In the genomic region with DNA sequence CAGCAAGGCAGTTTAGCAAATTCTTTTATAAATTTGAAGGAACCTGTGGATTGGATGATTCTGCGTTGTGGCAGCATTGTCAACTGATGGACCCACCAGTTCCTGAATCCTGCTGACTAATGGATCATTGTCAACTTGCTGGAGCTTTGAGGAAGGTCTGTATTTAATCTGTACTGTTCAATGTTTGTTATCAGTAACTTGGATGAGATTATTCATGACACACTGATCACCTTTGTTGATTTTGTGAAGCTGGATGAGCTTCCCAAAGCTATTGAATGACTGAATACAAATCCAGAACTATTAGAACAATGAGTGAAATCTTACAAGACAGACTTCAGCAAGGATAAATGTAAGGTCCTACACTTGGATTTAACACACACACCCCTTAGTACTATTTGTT, we compare ENCODE assay signal across 26 cellular contexts.
"Had no signal": no experiment of that assay in that cellular context is flagged by ENCODE, and none has a peak within 500 bp of the region (broad histone marks: within the 10 kb centered on the region; RNA-seq: fewer than 3 reads in every experiment).

No MANE protein-coding gene starts in this region.

- H3K4me1 Mint-ChIP-seq: activated CD4-positive, alpha-beta T cell treated with anti-CD3 and anti-CD28 coated beads, Interleukin-2, amount 10 ng/mL, durations not matched to agents 24 days and 14 days; activated naive CD4-positive, alpha-beta T cell treated with anti-CD3 and anti-CD28 coated beads, Interleukin-2, amount 50 U/mL, for 24 hours; activated naive CD8-positive, alpha-beta T cell treated with anti-CD3 and anti-CD28 coated beads, Interleukin-2, amount 10 ng/mL, durations not matched to agents 7 days and 5 days had no signal

- H3K4me3 ChIP-seq: ascending aorta, MG63, SJCRH30, SK-N-MC had no signal

- ATAC-seq: activated CD8-positive, alpha-beta T cell treated with anti-CD3 and anti-CD28 coated beads, Interleukin-2, amount 10 ng/mL, durations not matched to agents 7 days and 5 days; Panc1 had no signal

- H3K4me2 ChIP-seq: KMS-11 had no signal

- H3K27ac Mint-ChIP-seq: activated CD4-positive, alpha-beta T cell treated with anti-CD3 and anti-CD28 coated beads, Interleukin-2, amount 10 ng/mL, durations not matched to agents 24 days and 14 days; activated CD8-positive, alpha-beta T cell treated with anti-CD3 and anti-CD28 coated beads, Interleukin-2, amount 10 ng/mL, durations not matched to agents 7 days and 5 days; activated naive CD4-positive, alpha-beta T cell treated with anti-CD3 and anti-CD28 coated beads, Interleukin-2, amount 50 U/mL, for 24 hours; activated naive CD8-positive, alpha-beta T cell treated with anti-CD3 and anti-CD28 coated beads, Interleukin-2, amount 10 ng/mL, durations not matched to agents 7 days and 5 days; activated T-cell treated with anti-CD3 and anti-CD28 coated beads, Interleukin-2, amount 50 U/mL, for 24 hours; activated T-helper 2 cell treated with anti-CD3 and anti-CD28 coated beads, Interferon-gamma antibody, Interleukin-2, Interleukin-4, amounts not matched to agents 10 μg/mL and 5 μg/mL and 100 μg/mL, durations not matched to agents 14 hours and 24 hours and 36 hours had no signal

- DNase-seq: activated CD4-positive, alpha-beta T cell treated with anti-CD3 and anti-CD28 coated beads, Interleukin-2, amount 10 ng/mL, durations not matched to agents 24 days and 14 days; activated CD4-positive, alpha-beta T cell treated with anti-CD3 and anti-CD28 coated beads, Interleukin-2, amount 50 U/mL, for 48 hours; activated CD8-positive, alpha-beta T cell treated with anti-CD3 and anti-CD28 coated beads, Interleukin-2, amount 10 ng/mL, durations not matched to agents 7 days and 5 days; activated gamma-delta T cell; activated naive CD4-positive, alpha-beta T cell treated with Interleukin-2 at 50 U/mL for 16 hours; activated naive CD8-positive, alpha-beta T cell treated with anti-CD3 and anti-CD28 coated beads, Interleukin-2, amount 10 ng/mL, durations not matched to agents 7 days and 5 days; activated T-cell treated with anti-CD3 and anti-CD28 coated beads, Interleukin-2, amount 50 U/mL, for 24 hours; amygdala; MG63; NCI-H1048; NCI-H1105 treated with DMSO at 0.1 percent for 48 hours; NCI-H1436; NCI-H1694; NCI-H1930; NCI-H2081 treated with DMSO at 0.1 percent for 48 hours; NCI-H345; NCI-H524 treated with DMSO at 0.1 percent for 48 hours; SHP77; SJCRH30; T1000 had no signal

- H3K4me3 Mint-ChIP-seq: activated CD4-positive, alpha-beta T cell treated with anti-CD3 and anti-CD28 coated beads, Interleukin-2, amount 10 ng/mL, durations not matched to agents 24 days and 14 days; activated CD8-positive, alpha-beta T cell treated with anti-CD3 and anti-CD28 coated beads, Interleukin-2, amount 10 ng/mL, durations not matched to agents 7 days and 5 days; activated naive CD4-positive, alpha-beta T cell treated with anti-CD3 and anti-CD28 coated beads, Interleukin-2, amount 50 U/mL, for 24 hours; activated naive CD8-positive, alpha-beta T cell treated with anti-CD3 and anti-CD28 coated beads, Interleukin-2, amount 10 ng/mL, durations not matched to agents 7 days and 5 days; activated T-cell treated with anti-CD3 and anti-CD28 coated beads, Interleukin-2, amount 50 U/mL, for 24 hours had no signal

- H3K4me1 ChIP-seq: ascending aorta, SJCRH30 had no signal

- H3K9me3 Mint-ChIP-seq: activated naive CD4-positive, alpha-beta T cell treated with anti-CD3 and anti-CD28 coated beads, Interleukin-2, amount 50 U/mL, for 24 hours; activated naive CD8-positive, alpha-beta T cell treated with anti-CD3 and anti-CD28 coated beads, Interleukin-2, amount 10 ng/mL, durations not matched to agents 7 days and 5 days; activated T-helper 2 cell treated with anti-CD3 and anti-CD28 coated beads, Interferon-gamma antibody, Interleukin-2, Interleukin-4, amounts not matched to agents 10 μg/mL and 5 μg/mL and 100 μg/mL, durations not matched to agents 14 hours and 24 hours and 36 hours had no signal

- H3K27ac ChIP-seq: ascending aorta, KMS-11, SJCRH30, SK-N-MC had no signal

- H3K36me3 Mint-ChIP-seq: activated naive CD4-positive, alpha-beta T cell treated with anti-CD3 and anti-CD28 coated beads, Interleukin-2, amount 50 U/mL, for 24 hours; activated naive CD8-positive, alpha-beta T cell treated with anti-CD3 and anti-CD28 coated beads, Interleukin-2, amount 10 ng/mL, durations not matched to agents 7 days and 5 days had no signal

- H3K27me3 Mint-ChIP-seq: activated CD4-positive, alpha-beta T cell treated with anti-CD3 and anti-CD28 coated beads, Interleukin-2, amount 10 ng/mL, durations not matched to agents 24 days and 14 days; activated naive CD4-positive, alpha-beta T cell treated with anti-CD3 and anti-CD28 coated beads, Interleukin-2, amount 50 U/mL, for 24 hours; activated naive CD8-positive, alpha-beta T cell treated with anti-CD3 and anti-CD28 coated beads, Interleukin-2, amount 10 ng/mL, durations not matched to agents 7 days and 5 days; activated T-cell treated with anti-CD3 and anti-CD28 coated beads, Interleukin-2, amount 50 U/mL, for 24 hours had no signal

- H3K36me3 ChIP-seq: ascending aorta, MG63, SJCRH30 had no signal

- H3K27me3 ChIP-seq: ascending aorta, MG63, SJCRH30 had no signal

- H3K9me3 ChIP-seq: ascending aorta, SJCRH30 had no signal
